ENCODE assay signal across 16 cellular contexts in the genomic region with DNA sequence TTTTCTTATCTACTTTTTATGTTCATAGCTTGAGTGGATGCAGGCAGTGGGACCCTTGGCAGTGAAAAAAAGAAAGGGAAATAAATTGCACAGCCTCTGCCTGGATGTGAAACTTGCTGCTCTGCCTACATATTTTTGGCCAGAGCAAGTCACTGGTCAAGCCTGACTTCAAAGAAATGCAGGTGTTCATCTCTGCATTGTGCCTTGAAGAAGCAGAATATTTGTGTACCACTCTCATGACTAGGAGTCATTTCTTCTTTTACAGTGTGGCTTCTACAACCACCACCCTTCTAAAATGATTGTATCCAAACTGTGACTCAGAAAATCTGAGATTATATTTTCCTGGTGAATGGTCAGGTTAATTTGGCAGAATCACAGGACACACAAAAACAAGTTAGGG.
"Had no signal": no experiment of that assay in that cellular context is flagged by ENCODE, and none has a peak within 500 bp of the region (broad histone marks: within the 10 kb centered on the region; RNA-seq: fewer than 3 reads in every experiment).

No MANE protein-coding gene starts in this region.

- H3K9me3 Mint-ChIP-seq: activated CD8-positive, alpha-beta T cell treated with anti-CD3 and anti-CD28 coated beads for 36 hours; activated naive CD4-positive, alpha-beta T cell treated with anti-CD3 and anti-CD28 coated beads, Interleukin-2, amount 50 U/mL, for 72 hours; naive thymus-derived CD4-positive, alpha-beta T cell; stimulated activated effector memory CD8-positive, alpha-beta T cell treated with anti-CD3 and anti-CD28 coated beads, Interleukin-12 subunit alpha, Interleukin-12 subunit beta, amount 100 ng/mL, for 72 hours had no signal

- H3K27me3 ChIP-seq: colonic mucosa, left lung, neutrophil, thyroid gland had no signal

- ATAC-seq: activated CD4-positive, alpha-beta T cell treated with anti-CD3 and anti-CD28 coated beads for 36 hours; activated CD8-positive, alpha-beta T cell treated with anti-CD3 and anti-CD28 coated beads for 36 hours; activated naive CD4-positive, alpha-beta T cell treated with anti-CD3 and anti-CD28 coated beads, Interleukin-2, amount 50 U/mL, for 72 hours; esophagus mucosa; left lung; mucosa of descending colon; naive thymus-derived CD4-positive, alpha-beta T cell; stimulated activated effector memory CD8-positive, alpha-beta T cell treated with anti-CD3 and anti-CD28 coated beads, Interleukin-12 subunit alpha, Interleukin-12 subunit beta, amount 100 ng/mL, for 72 hours had no signal

- H3K27ac Mint-ChIP-seq: activated CD4-positive, alpha-beta T cell treated with anti-CD3 and anti-CD28 coated beads for 36 hours; activated CD8-positive, alpha-beta T cell treated with anti-CD3 and anti-CD28 coated beads for 36 hours; stimulated activated effector memory CD8-positive, alpha-beta T cell treated with anti-CD3 and anti-CD28 coated beads, Interleukin-12 subunit alpha, Interleukin-12 subunit beta, amount 100 ng/mL, for 72 hours had no signal

- H3K9me3 ChIP-seq: colonic mucosa, left lung, mucosa of descending colon, neutrophil, thyroid gland had no signal

- H3K36me3 ChIP-seq: colonic mucosa, left lung, neutrophil, thyroid gland had no signal

- H3K27ac ChIP-seq: colonic mucosa, left lung, neutrophil, thyroid gland had no signal

- H3K27me3 Mint-ChIP-seq: activated CD4-positive, alpha-beta T cell treated with anti-CD3 and anti-CD28 coated beads for 36 hours; activated CD8-positive, alpha-beta T cell treated with anti-CD3 and anti-CD28 coated beads for 36 hours; naive thymus-derived CD4-positive, alpha-beta T cell had no signal

- H3K4me3 ChIP-seq: colonic mucosa, left lung, mucosa of descending colon, thyroid gland had no signal

- DNase-seq: activated CD4-positive, alpha-beta T cell treated with anti-CD3 and anti-CD28 coated beads for 36 hours; activated CD8-positive, alpha-beta T cell treated with anti-CD3 and anti-CD28 coated beads for 36 hours; activated gamma-delta T cell; activated T-cell treated with anti-CD3 and anti-CD28 coated beads, Interleukin-2, amount 50 U/mL, for 48 hours; colonic mucosa; hippocampal formation; left lung; mammary epithelial cell; mucosa of descending colon; naive thymus-derived CD4-positive, alpha-beta T cell; posterior cingulate gyrus; thyroid gland had no signal

- H3K4me1 ChIP-seq: colonic mucosa had no signal

- H3K4me3 Mint-ChIP-seq: activated CD4-positive, alpha-beta T cell treated with anti-CD3 and anti-CD28 coated beads for 36 hours; activated CD8-positive, alpha-beta T cell treated with anti-CD3 and anti-CD28 coated beads for 36 hours; naive thymus-derived CD4-positive, alpha-beta T cell; stimulated activated effector memory CD8-positive, alpha-beta T cell treated with anti-CD3 and anti-CD28 coated beads, Interleukin-12 subunit alpha, Interleukin-12 subunit beta, amount 100 ng/mL, for 72 hours had no signal
